In the genomic region with DNA sequence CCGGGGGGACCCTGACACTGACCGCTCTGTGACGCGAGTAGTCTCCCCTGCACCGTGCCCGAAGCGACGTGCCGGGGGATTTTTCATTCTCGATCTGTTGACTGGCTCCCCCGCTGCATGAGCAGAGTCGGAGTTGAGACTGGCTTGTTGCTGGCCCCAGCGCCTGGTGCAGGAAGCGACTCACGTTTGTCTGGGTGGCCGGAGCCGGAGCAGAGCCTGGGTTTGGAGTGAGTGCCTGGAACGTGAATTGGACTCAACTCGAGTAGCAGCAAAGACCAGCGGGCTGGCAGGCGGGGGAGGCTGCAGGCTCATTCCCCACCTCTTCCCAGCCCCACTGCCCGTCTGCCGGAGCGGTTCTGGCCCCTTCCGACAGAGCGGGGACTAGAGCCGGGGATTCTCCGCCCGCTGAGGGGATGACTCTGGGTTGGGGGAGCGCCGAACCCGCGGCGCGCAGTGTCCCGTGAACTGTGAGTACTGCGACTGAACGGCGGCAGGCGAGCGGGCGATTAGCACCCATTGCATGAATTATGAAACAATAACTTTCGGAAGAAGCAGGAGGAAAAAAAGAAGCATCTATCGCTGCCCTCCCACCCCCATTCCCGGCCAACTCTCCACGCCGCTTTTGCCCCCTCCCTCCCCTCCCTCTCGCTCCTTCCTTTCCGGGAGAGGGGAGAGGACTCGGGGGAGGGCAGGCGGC, we compare ENCODE assay signal across 8 cellular contexts. TPM values are rescaled to one million over a fixed set of nuclear protein-coding genes. Genes with fewer than 3 reads are reported as not detected.
DNase-seq lines count a peak whose midpoint lies in the region; ATAC-seq, FAIRE-seq and TF ChIP-seq lines count a peak whose summit lies in the region.

No MANE protein-coding gene starts in this region.

- H3K4me3 ChIP-seq in kidney (ENCODE audit: low read length in 2 of 2), result peak overlapping the region; percentile 64 to 68

- H3K9me3 ChIP-seq in kidney (ENCODE audit: control insufficient read depth in 1 of 2, low read length in 2 of 2), result no peaks in the 10 kb centered on the region

- H3K27ac ChIP-seq in caudate nucleus (ENCODE audit: low read depth, low read length), result peak overlapping the region; percentile 82
- H3K27ac ChIP-seq in kidney (ENCODE audit: low read depth in 2 of 2, low read length in 2 of 2), result no peak overlapping the region

- intact Hi-C loops in kidney (cut with DNase I), result no loop called here

- FAIRE-seq in kidney (lab: Jason Lieb, UNC), result no peak

- no peaks in the 10 kb centered on the region for H3K36me3 ChIP-seq in kidney (ENCODE audit: control insufficient read depth in 1 of 2, insufficient read depth in 2 of 2, low read length in 2 of 2)

- no peak for ATAC-seq in stimulated activated naive CD8-positive, alpha-beta T cell treated with anti-CD3 and anti-CD28 coated beads, Interleukin-15, Interleukin-2, amounts not matched to agents 100 U/mL and 50 U/mL, for 24 hours

- no peak for TF ChIP-seq CTCF in kidney (IDR thresholded peaks at IDR 0.05; ENCODE audit: borderline replicate concordance, extremely low read depth, insufficient read depth)

- H3K9ac ChIP-seq in kidney (ENCODE audit: low read length in 2 of 2), result no peak overlapping the region

- peak; percentile 64 for DNase-seq in COLO668 (lab: John Stamatoyannopoulos, UW; ENCODE audit: unreplicated experiment)
- DNase-seq in NCI-H1092 (lab: John Stamatoyannopoulos, UW), result peak; percentile 20
- DNase-seq in caudate nucleus (lab: John Stamatoyannopoulos, UW), result peak in 28 of 61 donors; percentile 15 to 70 (median 51)
- peak; percentile 75 for DNase-seq in kidney
- peak; percentile 7 for DNase-seq in stimulated activated naive CD8-positive, alpha-beta T cell treated with anti-CD3 and anti-CD28 coated beads, Interleukin-15, Interleukin-2, amounts not matched to agents 100 U/mL and 50 U/mL, for 24 hours
- DNase-seq in NCI-H128 (lab: John Stamatoyannopoulos, UW; ENCODE audit: unreplicated experiment), result no peak
- DNase-seq in activated CD4-positive, alpha-beta T cell treated with anti-CD3 and anti-CD28 coated beads, Interleukin-2, amount 50 U/mL, for 48 hours, result no peak
- no peak for DNase-seq in NCI-H2107 treated with DMSO at 0.1 percent for 48 hours (lab: John Stamatoyannopoulos, UW; ENCODE audit: unreplicated experiment)

- peaks cover 6 to 23% of the 10 kb centered on the region in 2 donors for H3K4me1 ChIP-seq in kidney (ENCODE audit: control insufficient read depth in 1 of 2, insufficient read depth in 1 of 2, low read depth in 1 of 2, low read length in 2 of 2)

RNA-seq across cellular contexts. Expression of gene PCDH7, which starts 0.6 kb away (rescaled TPM):
- total RNA-seq in kidney, result 10.2 TPM
- polyA plus RNA-seq in kidney (ENCODE audit: insufficient read depth, low read depth, low replicate concordance), result 1.4 TPM

Comparison
In these comparisons a context has a peak if more than half of its experiments do, and no peak if none do; other contexts are left out.
1. DNase-seq: peak in COLO668 (single experiment), NCI-H1092 (single experiment), kidney (single experiment) and stimulated activated naive CD8-positive, alpha-beta T cell treated with anti-CD3 and anti-CD28 coated beads, Interleukin-15, Interleukin-2, amounts not matched to agents 100 U/mL and 50 U/mL, for 24 hours (single experiment); none in NCI-H128 (single experiment), activated CD4-positive, alpha-beta T cell treated with anti-CD3 and anti-CD28 coated beads, Interleukin-2, amount 50 U/mL, for 48 hours (0 of 2) and NCI-H2107 treated with DMSO at 0.1 percent for 48 hours (single experiment).